1 cellular context compared by ENCODE assay signal in genomic region chr18:2351126-2351850, GRCh38.
TF ChIP-seq lines count a peak whose summit lies in the region.

No MANE protein-coding gene starts in this region.

TF ChIP-seq in SK-N-SH treated with all-trans-retinoic acid at 6 μM for 48 hours, 23 proteins besides CTCF, POLR2A, EP300 and RAD21 (continued from another document):
- TF ChIP-seq ZNF565 (CRISPR knock-in tag; conservative IDR thresholded peaks at IDR 0.05; ENCODE audit: low read depth) (no peak), BACH2 (CRISPR knock-in tag; IDR thresholded peaks at IDR 0.05; ENCODE audit: borderline replicate concordance) (no peak), SNAI2 (CRISPR knock-in tag; IDR thresholded peaks at IDR 0.05) (no peak), ZC3H10 (CRISPR knock-in tag; IDR thresholded peaks at IDR 0.05) (no peak), GLIS3 (CRISPR knock-in tag; IDR thresholded peaks at IDR 0.05) (no peak), OSR1 (CRISPR knock-in tag; IDR thresholded peaks at IDR 0.05) (no peak), ARNTL (CRISPR knock-in tag; IDR thresholded peaks at IDR 0.05; ENCODE audit: borderline replicate concordance, low read depth) (no peak), TCF4 (CRISPR knock-in tag; IDR thresholded peaks at IDR 0.05; ENCODE audit: borderline replicate concordance) (no peak), ZFP3 (CRISPR knock-in tag; IDR thresholded peaks at IDR 0.05) (no peak), ZNF70 (CRISPR knock-in tag; IDR thresholded peaks at IDR 0.05) (no peak), PPARA (CRISPR knock-in tag; IDR thresholded peaks at IDR 0.05; ENCODE audit: borderline replicate concordance) (no peak), ZFP30 (CRISPR knock-in tag; IDR thresholded peaks at IDR 0.05) (no peak), CSDC2 (CRISPR knock-in tag; IDR thresholded peaks at IDR 0.05) (no peak), TOX (CRISPR knock-in tag; IDR thresholded peaks at IDR 0.05; ENCODE audit: borderline replicate concordance) (no peak), ISL1 (CRISPR knock-in tag; IDR thresholded peaks at IDR 0.05) (no peak)
- TF ChIP-seq, protein P1, sequence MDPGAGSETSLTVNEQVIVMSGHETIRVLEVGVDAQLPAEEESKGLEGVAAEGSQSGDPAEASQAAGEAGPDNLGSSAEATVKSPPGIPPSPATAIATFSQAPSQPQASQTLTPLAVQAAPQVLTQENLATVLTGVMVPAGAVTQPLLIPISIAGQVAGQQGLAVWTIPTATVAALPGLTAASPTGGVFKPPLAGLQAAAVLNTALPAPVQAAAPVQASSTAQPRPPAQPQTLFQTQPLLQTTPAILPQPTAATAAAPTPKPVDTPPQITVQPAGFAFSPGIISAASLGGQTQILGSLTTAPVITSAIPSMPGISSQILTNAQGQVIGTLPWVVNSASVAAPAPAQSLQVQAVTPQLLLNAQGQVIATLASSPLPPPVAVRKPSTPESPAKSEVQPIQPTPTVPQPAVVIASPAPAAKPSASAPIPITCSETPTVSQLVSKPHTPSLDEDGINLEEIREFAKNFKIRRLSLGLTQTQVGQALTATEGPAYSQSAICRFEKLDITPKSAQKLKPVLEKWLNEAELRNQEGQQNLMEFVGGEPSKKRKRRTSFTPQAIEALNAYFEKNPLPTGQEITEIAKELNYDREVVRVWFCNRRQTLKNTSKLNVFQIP (CRISPR knock-in tag; IDR thresholded peaks at IDR 0.05; ENCODE audit: borderline replicate concordance, low read depth): no peak
- TF ChIP-seq, protein P2, sequence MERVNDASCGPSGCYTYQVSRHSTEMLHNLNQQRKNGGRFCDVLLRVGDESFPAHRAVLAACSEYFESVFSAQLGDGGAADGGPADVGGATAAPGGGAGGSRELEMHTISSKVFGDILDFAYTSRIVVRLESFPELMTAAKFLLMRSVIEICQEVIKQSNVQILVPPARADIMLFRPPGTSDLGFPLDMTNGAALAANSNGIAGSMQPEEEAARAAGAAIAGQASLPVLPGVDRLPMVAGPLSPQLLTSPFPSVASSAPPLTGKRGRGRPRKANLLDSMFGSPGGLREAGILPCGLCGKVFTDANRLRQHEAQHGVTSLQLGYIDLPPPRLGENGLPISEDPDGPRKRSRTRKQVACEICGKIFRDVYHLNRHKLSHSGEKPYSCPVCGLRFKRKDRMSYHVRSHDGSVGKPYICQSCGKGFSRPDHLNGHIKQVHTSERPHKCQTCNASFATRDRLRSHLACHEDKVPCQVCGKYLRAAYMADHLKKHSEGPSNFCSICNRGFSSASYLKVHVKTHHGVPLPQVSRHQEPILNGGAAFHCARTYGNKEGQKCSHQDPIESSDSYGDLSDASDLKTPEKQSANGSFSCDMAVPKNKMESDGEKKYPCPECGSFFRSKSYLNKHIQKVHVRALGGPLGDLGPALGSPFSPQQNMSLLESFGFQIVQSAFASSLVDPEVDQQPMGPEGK (CRISPR knock-in tag; IDR thresholded peaks at IDR 0.05; ENCODE audit: borderline replicate concordance): no peak
TF ChIP-seq in SK-N-SH treated with all-trans-retinoic acid at 6 μM for 48 hours: peak in this region for 0.
